Comparison of ENCODE assay signal across 15 cellular contexts in genomic region chr19:55493052-55493649, GRCh38. TPM values are rescaled to one million over a fixed set of nuclear protein-coding genes. Genes with fewer than 3 reads are reported as not detected.
DNase-seq lines count a peak whose midpoint lies in the region; ATAC-seq and TF ChIP-seq lines count a peak whose summit lies in the region.
"Had no signal": no experiment of that assay in that cellular context is flagged by ENCODE, and none has a peak within 500 bp of the region (broad histone marks: within the 10 kb centered on the region; RNA-seq: fewer than 3 reads in every experiment).

No MANE protein-coding gene starts in this region.

- intact Hi-C loops in esophagus squamous epithelium (cut with DNase I) (no loop called here), transverse colon (cut with DNase I; ENCODE audit: low total_unique reads) (no loop called here), prostate gland (cut with DNase I) (no loop called here)

- H3K4me3 ChIP-seq in esophagus squamous epithelium (peak overlapping the region in 1 of 4 donors; percentile 22), transverse colon (peak overlapping the region in 1 of 4 donors; percentile 14), prostate gland (no peak overlapping the region)

- TF ChIP-seq POLR2A in esophagus squamous epithelium (IDR thresholded peaks at IDR 0.05) = no peak
- TF ChIP-seq POLR2A in transverse colon (IDR thresholded peaks at IDR 0.05) = no peak
- no peak for TF ChIP-seq POLR2A in prostate gland (IDR thresholded peaks at IDR 0.05)

- 53 to 57% methylated on average over 4 to 10 of the region's 19 CpGs for WGBS in esophagus squamous epithelium, 2 donors
- 70% methylated on average over 19 of the region's 19 CpGs; no CpG with 5 or more reads in 1 of the 2 donors for WGBS in transverse colon (ENCODE audit: low coverage in 1 of 2), 2 donors
- 42% methylated on average over 19 of the region's 19 CpGs for WGBS in prostate gland

- TF ChIP-seq CTCF in esophagus squamous epithelium (IDR thresholded peaks at IDR 0.05) = no peak
- TF ChIP-seq CTCF in nephron (IDR thresholded peaks at IDR 0.05; ENCODE audit: unreplicated experiment in 3 of 3) = no peak
- TF ChIP-seq CTCF in transverse colon (IDR thresholded peaks at IDR 0.05) = no peak
- no peak for TF ChIP-seq CTCF in prostate gland (IDR thresholded peaks at IDR 0.05)

- H3K36me3 ChIP-seq in esophagus squamous epithelium (no peaks in the 10 kb centered on the region), transverse colon (no peaks in the 10 kb centered on the region), prostate gland (no peaks in the 10 kb centered on the region)

- H3K27me3 ChIP-seq in esophagus squamous epithelium (peaks cover 0 to 43% (median 0%) of the 10 kb centered on the region in 4 donors), transverse colon (peaks cover 18% of the 10 kb centered on the region), prostate gland (replicated peaks; ENCODE audit: insufficient read depth) (no peaks in the 10 kb centered on the region)

- in situ Hi-C loops in transverse colon (cut with MboI; ENCODE audit: low pct_ligation_motif_present in 1 of 4, low pct_unique_long_range_greater_than_20kb in 1 of 4, low sequenced_read_pairs in 3 of 4) = loop anchor here in 1 of 4 donors (10.0 kb wide), 1 partner anchor 358 kb away; no protein-coding TSS in a partner anchor

- H3K27ac ChIP-seq in esophagus squamous epithelium = peak overlapping the region; percentile 20 to 74 (median 58)
- peak overlapping the region; percentile 42 to 85 (median 62) for H3K27ac ChIP-seq in transverse colon
- H3K27ac ChIP-seq in prostate gland = peak overlapping the region in 1 of 2 donors; percentile 18

- H3K4me1 Mint-ChIP-seq in nephron = peaks cover 32% of the 10 kb centered on the region
- H3K4me1 Mint-ChIP-seq: activated B cell treated with CpG ODN at 0.5 μM for 24 hours; activated naive CD4-positive, alpha-beta T cell treated with anti-CD3 and anti-CD28 coated beads, Interleukin-2, amount 50 U/mL, for 24 hours; central memory CD8-positive, alpha-beta T cell had no signal

- peak overlapping the region; percentile 39 to 77 (median 68) for H3K4me3 Mint-ChIP-seq in nephron
- H3K4me3 Mint-ChIP-seq: activated B cell treated with CpG ODN at 0.5 μM for 24 hours; activated naive CD4-positive, alpha-beta T cell treated with anti-CD3 and anti-CD28 coated beads, Interleukin-2, amount 50 U/mL, for 24 hours had no signal

- H3K27ac Mint-ChIP-seq in nephron = peak overlapping the region; percentile 73 to 88 (median 82)
- H3K27ac Mint-ChIP-seq: activated B cell treated with CpG ODN at 0.5 μM for 24 hours; activated naive CD4-positive, alpha-beta T cell treated with anti-CD3 and anti-CD28 coated beads, Interleukin-2, amount 50 U/mL, for 24 hours had no signal

- H3K4me1 ChIP-seq in esophagus squamous epithelium (peaks cover 15 to 58% (median 16%) of the 10 kb centered on the region in 3 donors), transverse colon (peaks cover 0 to 18% (median 8%) of the 10 kb centered on the region in 4 donors), prostate gland (replicated peaks) (no peaks in the 10 kb centered on the region)

- H3K36me3 Mint-ChIP-seq in nephron (ENCODE audit: low read depth) = no peaks in the 10 kb centered on the region
- H3K36me3 Mint-ChIP-seq: activated naive CD4-positive, alpha-beta T cell treated with anti-CD3 and anti-CD28 coated beads, Interleukin-2, amount 50 U/mL, for 24 hours had no signal

- no peak for TF ChIP-seq EP300 in transverse colon (IDR thresholded peaks at IDR 0.05; ENCODE audit: low read depth)

- no peak for ATAC-seq in GM19328 (IDR thresholded peaks at IDR 0.05; ENCODE audit: unreplicated experiment)

- H3K9me3 Mint-ChIP-seq in nephron = no peaks in the 10 kb centered on the region
- H3K9me3 Mint-ChIP-seq: activated B cell treated with CpG ODN at 0.5 μM for 24 hours; activated naive CD4-positive, alpha-beta T cell treated with anti-CD3 and anti-CD28 coated beads, Interleukin-2, amount 50 U/mL, for 24 hours; central memory CD8-positive, alpha-beta T cell had no signal

- H3K9me3 ChIP-seq in esophagus squamous epithelium = no peaks in the 10 kb centered on the region
- no peaks in the 10 kb centered on the region for H3K9me3 ChIP-seq in transverse colon
- no peaks in the 10 kb centered on the region for H3K9me3 ChIP-seq in prostate gland

- no peaks in the 10 kb centered on the region for H3K27me3 Mint-ChIP-seq in nephron (ENCODE audit: low read depth)

- DNase-seq in HS-5 (ENCODE audit: low read depth) (peak; percentile 35), esophagus squamous epithelium (lab: John Stamatoyannopoulos, UW) (no peak), transverse colon (no peak), prostate gland (ENCODE audit: low spot score) (no peak), LoVo (ENCODE audit: low spot score) (no peak)
- DNase-seq: activated B cell treated with CpG ODN at 0.5 μM for 24 hours; activated CD8-positive, alpha-beta memory T cell treated with anti-CD3 and anti-CD28 coated beads, Interleukin-2, amount 50 U/mL, for 4 hours; NCI-H2227 treated with DMSO at 0.1 percent for 48 hours; stimulated activated naive CD4-positive, alpha-beta T cell had no signal

RNA-seq across cellular contexts. Expression of gene SSC5D, which starts 4.9 kb away (rescaled TPM):
- total RNA-seq in esophagus squamous epithelium (1 to 10 TPM in 1 of 4 donors, under 1 TPM in 3; 0.40 to 5.0 (median 0.68) TPM), transverse colon (10 to 100 TPM in 2 of 4 donors, 1 to 10 TPM in 2; 3.4 to 41.2 (median 11.1) TPM), prostate gland (1 to 10 TPM; 5.6 to 8.6 TPM)

RNA-seq across cellular contexts. Expression of gene NAT14, which starts 8.2 kb away (rescaled TPM):
- total RNA-seq in esophagus squamous epithelium = 1 to 10 TPM; 1.3 to 4.3 (median 2.9) TPM
- total RNA-seq in transverse colon = 1 to 10 TPM in 2 of 4 donors, not detected in 2; 2.1 to 2.7 TPM
- total RNA-seq in prostate gland = 10 to 100 TPM; 10.8 to 19.8 TPM

RNA-seq across cellular contexts. Expression of gene ZNF628, which starts 16.7 kb away (rescaled TPM):
- 10 to 100 TPM in 1 of 4 donors, 1 to 10 TPM in 3; 4.4 to 22.0 (median 6.8) TPM for total RNA-seq in esophagus squamous epithelium
- 1 to 10 TPM; 5.9 to 7.6 (median 6.4) TPM for total RNA-seq in transverse colon
- 10 to 100 TPM; 10.9 to 66.4 TPM for total RNA-seq in prostate gland

RNA-seq across cellular contexts. Expression of gene C19orf85, which starts 28.6 kb away (rescaled TPM):
- total RNA-seq in esophagus squamous epithelium (not detected), transverse colon (not detected), prostate gland (not detected)
- total RNA-seq: activated B cell treated with CpG ODN at 0.5 μM for 24 hours, mesenteric fat pad, posterior vena cava had no signal

RNA-seq across cellular contexts. Expression of gene ISOC2, which starts 31.7 kb away (rescaled TPM):
- 10 to 100 TPM; 60.5 to 98.1 (median 78.7) TPM for total RNA-seq in esophagus squamous epithelium
- 100 to 1,000 TPM in 2 of 4 donors, 10 to 100 TPM in 2; 71.1 to 142 (median 97.6) TPM for total RNA-seq in transverse colon
- 100 to 1,000 TPM in 1 of 2 donors, 10 to 100 TPM in 1; 85.1 to 117 TPM for total RNA-seq in prostate gland
